13 cellular contexts compared by ENCODE assay signal in genomic region chr16:88677721-88678120, GRCh38. TPM values are rescaled to one million over a fixed set of nuclear protein-coding genes. Genes with fewer than 3 reads are reported as not detected.
DNase-seq lines count a peak whose midpoint lies in the region; ATAC-seq and TF ChIP-seq lines count a peak whose summit lies in the region.
"Had no signal": no experiment of that assay in that cellular context is flagged by ENCODE, and none has a peak within 500 bp of the region (broad histone marks: within the 10 kb centered on the region; RNA-seq: fewer than 3 reads in every experiment).

No MANE protein-coding gene starts in this region.

- H3K23ac ChIP-seq in trophoblast cell (ENCODE audit: low read length), result no peak overlapping the region

- H3K36me3 Mint-ChIP-seq in GM23338 (ENCODE audit: low read depth), result peaks cover 3% of the 10 kb centered on the region; the same call in 2 of the 3 replicates
- H3K36me3 Mint-ChIP-seq: IgD-negative memory B cell had no signal

- ATAC-seq in GM23338, result no peak
- ATAC-seq: HCT116 had no signal

- DNase-seq in A673 (ENCODE audit: low spot score), result no peak
- no peak for DNase-seq in GM23338 (ENCODE audit: low spot score)
- DNase-seq in trophoblast cell, result no peak
- no peak for DNase-seq in RKO (ENCODE audit: low spot score)
- DNase-seq in HT-29 (ENCODE audit: low spot score), result no peak
- DNase-seq: CD4-positive, alpha-beta memory T cell; DMS79; KG1 had no signal

- CTCF ChIA-PET in A673 (lab: Charles Lee), result no interaction called here

- intact Hi-C loops in A673 (cut with micrococcal nuclease; ENCODE audit: unreplicated experiment), result no loop called here

- TF ChIP-seq CTCF in A673 (conservative IDR thresholded peaks at IDR 0.05; ENCODE audit: low read depth, low read length) (no peak), GM23338 (conservative IDR thresholded peaks at IDR 0.05; ENCODE audit: low read depth in 2 of 2) (no peak)

- no peak overlapping the region for H2BK12ac ChIP-seq in trophoblast cell (ENCODE audit: low read length)

- no peak overlapping the region for H3K4me3 Mint-ChIP-seq in GM23338
- H3K4me3 Mint-ChIP-seq: B cell; CD4-positive, alpha-beta memory T cell; IgD-negative memory B cell had no signal

- H3K9me3 ChIP-seq in A673 (ENCODE audit: low read depth, low read length, poor library complexity, severe bottlenecking) (no peaks in the 10 kb centered on the region), trophoblast cell (ENCODE audit: insufficient read depth, low read depth, low read length) (no peaks in the 10 kb centered on the region)

- H3F3A ChIP-seq in GM23338 (replicated peaks; ENCODE audit: low read depth), result no peaks in the 10 kb centered on the region; the same call in 1 of the 2 replicates

- no TSS peak for BruUV-seq in A673 (replicated peaks; lab: Mats Ljungman, UMichigan)

- no peaks in the 10 kb centered on the region for H3K79me1 ChIP-seq in trophoblast cell (ENCODE audit: low read length)

- H2BK5ac ChIP-seq in trophoblast cell (ENCODE audit: low read depth, low read length, poor library complexity), result no peak overlapping the region

- H3K27ac ChIP-seq in A673 (ENCODE audit: low read depth, low read length, poor library complexity, severe bottlenecking), result no peak overlapping the region
- H3K27ac ChIP-seq in GM23338 (ENCODE audit: low read depth), result no peak overlapping the region
- no peak overlapping the region for H3K27ac ChIP-seq in trophoblast cell (ENCODE audit: low read depth, low read length)
- H3K27ac ChIP-seq: C4-2B had no signal

- peaks cover 5% of the 10 kb centered on the region; the same call in 1 of the 2 replicates for H4K20me1 ChIP-seq in GM23338 (replicated peaks; ENCODE audit: insufficient read depth)

- peak overlapping the region; percentile 40; the same call in 1 of the 2 replicates for H3K27ac Mint-ChIP-seq in GM23338
- H3K27ac Mint-ChIP-seq: B cell, IgD-negative memory B cell had no signal

- H2AK5ac ChIP-seq in trophoblast cell (ENCODE audit: low read length), result no peak overlapping the region

- no peak overlapping the region for H2AFZ ChIP-seq in GM23338
- H2AFZ ChIP-seq in trophoblast cell (ENCODE audit: insufficient read depth, low read length, poor library complexity), result no peak overlapping the region

- no peak overlapping the region for H4K91ac ChIP-seq in trophoblast cell (ENCODE audit: low read depth, low read length)

- H3K4me1 ChIP-seq in A673 (ENCODE audit: insufficient read depth, low read length, poor library complexity, severe bottlenecking) (no peaks in the 10 kb centered on the region), GM23338 (ENCODE audit: insufficient read depth) (no peaks in the 10 kb centered on the region), trophoblast cell (ENCODE audit: control insufficient read depth in 1 of 2, insufficient read depth in 2 of 2, low read length in 2 of 2) (peaks cover 0 to 6% of the 10 kb centered on the region in 2 experiments)

- no peak overlapping the region for H4K8ac ChIP-seq in trophoblast cell (ENCODE audit: low read depth, low read length)

- no peak overlapping the region for H2BK120ac ChIP-seq in trophoblast cell (ENCODE audit: insufficient read depth, low read length, poor library complexity)

- H3K4ac ChIP-seq in trophoblast cell (ENCODE audit: low read depth, low read length), result no peak overlapping the region

- no peak overlapping the region for H4K12ac ChIP-seq in trophoblast cell (ENCODE audit: low read depth, low read length)

- H3K4me1 Mint-ChIP-seq in GM23338, result peaks cover 3% of the 10 kb centered on the region; the same call in 2 of the 3 replicates

- no peaks in the 10 kb centered on the region for H3K9me2 ChIP-seq in GM23338 (ENCODE audit: insufficient read depth)

- H3K27me3 ChIP-seq in A673 (replicated peaks; ENCODE audit: insufficient read depth, low read depth, low read length, poor library complexity) (no peaks in the 10 kb centered on the region), GM23338 (ENCODE audit: insufficient read depth) (no peaks in the 10 kb centered on the region), trophoblast cell (ENCODE audit: insufficient read depth, low read length) (no peaks in the 10 kb centered on the region)

- H3K18ac ChIP-seq in trophoblast cell (ENCODE audit: low read length), result no peak overlapping the region

- H3K27me3 Mint-ChIP-seq in GM23338 (ENCODE audit: insufficient read depth, low read depth, poor library complexity), result peaks cover 19% of the 10 kb centered on the region
- H3K27me3 Mint-ChIP-seq: B cell; CD4-positive, alpha-beta memory T cell; IgD-negative memory B cell had no signal

- no peak overlapping the region for H3K4me2 ChIP-seq in GM23338
- H3K4me2 ChIP-seq in trophoblast cell (ENCODE audit: low read length), result no peak overlapping the region

- H3K14ac ChIP-seq in trophoblast cell (ENCODE audit: low read length), result no peak overlapping the region

- no peaks in the 10 kb centered on the region for H3K79me2 ChIP-seq in GM23338 (replicated peaks; ENCODE audit: insufficient read depth)
- H3K79me2 ChIP-seq in trophoblast cell (ENCODE audit: control insufficient read depth, insufficient read depth, low read length, poor library complexity), result no peaks in the 10 kb centered on the region

- H3K36me3 ChIP-seq in A673 (ENCODE audit: insufficient read depth, low read length, poor library complexity, severe bottlenecking) (no peaks in the 10 kb centered on the region), GM23338 (ENCODE audit: insufficient read depth) (no peaks in the 10 kb centered on the region; the same call in 1 of the 2 replicates), trophoblast cell (ENCODE audit: control insufficient read depth in 1 of 2, insufficient read depth in 2 of 2, low read length in 2 of 2) (peaks cover 3 to 9% of the 10 kb centered on the region in 2 experiments)

- H3K9ac ChIP-seq in trophoblast cell (ENCODE audit: low read length), result no peak overlapping the region

- no peaks in the 10 kb centered on the region for H3K9me3 Mint-ChIP-seq in GM23338
- H3K9me3 Mint-ChIP-seq: CD4-positive, alpha-beta memory T cell; IgD-negative memory B cell had no signal

- POLR2A ChIA-PET in A673 (lab: Charles Lee; ENCODE audit: low non-redundant PET), result no interaction called here

- peak overlapping the region; percentile 12 for H3K4me3 ChIP-seq in A673 (ENCODE audit: low read depth, low read length, poor library complexity, severe bottlenecking)
- H3K4me3 ChIP-seq in GM23338, result no peak overlapping the region
- H3K4me3 ChIP-seq in trophoblast cell (ENCODE audit: low read depth, low read length), result peak overlapping the region; percentile 41

- no CpG with 5 or more reads among the region's 13 CpGs for WGBS in trophoblast cell (ENCODE audit: extremely low coverage, insufficient coverage, insufficient read length)

RNA-seq across cellular contexts. Expression of gene SNAI3, which starts 8.6 kb away (rescaled TPM):
- total RNA-seq in A673 (2021), result not detected in 2 replicates
- total RNA-seq in GM23338 (2014; rRNA removed; shearing (Covaris generic)), result 19.2 and 19.4 TPM in 2 replicates
- polyA plus RNA-seq in GM23338 (2016; fragmentation: Nextera tagmentation; extraction: Ambion mirVana), result 10.0 and 10.3 TPM in 2 replicates
- 0.27 and 0.31 TPM in 2 replicates for polyA plus RNA-seq in trophoblast cell (2013)
- total RNA-seq in HT-29 (2014; rRNA removed; shearing (Covaris generic)), result 1.2 and 1.7 TPM in 2 replicates
- total RNA-seq: A172 had no signal

RNA-seq across cellular contexts. Expression of gene MVD, which starts 14.8 kb away (rescaled TPM):
- 127 and 131 TPM in 2 replicates for total RNA-seq in A673 (2021)
- total RNA-seq in GM23338 (2014; rRNA removed; shearing (Covaris generic)), result 144 and 149 TPM in 2 replicates
- polyA plus RNA-seq in GM23338 (2016; fragmentation: Nextera tagmentation; extraction: Ambion mirVana), result 94.2 and 95.3 TPM in 2 replicates
- polyA plus RNA-seq in trophoblast cell (2013), result 102 and 109 TPM in 2 replicates
- 100 and 109 TPM in 2 replicates for total RNA-seq in HT-29 (2014; rRNA removed; shearing (Covaris generic))

RNA-seq across cellular contexts. Expression of gene CYBA, which starts 26.9 kb away (rescaled TPM):
- total RNA-seq in A673 (2021), result 44.7 and 53.6 TPM in 2 replicates
- total RNA-seq in GM23338 (2014; rRNA removed; shearing (Covaris generic)), result 228 and 275 TPM in 2 replicates
- polyA plus RNA-seq in GM23338 (2016; fragmentation: Nextera tagmentation; extraction: Ambion mirVana), result 281 and 285 TPM in 2 replicates
- 218 TPM in 2 replicates for polyA plus RNA-seq in trophoblast cell (2013)
- 1,584 and 1,604 TPM in 2 replicates for total RNA-seq in HT-29 (2014; rRNA removed; shearing (Covaris generic))

RNA-seq across cellular contexts. Expression of gene RNF166, which starts 28.5 kb away (rescaled TPM):
- 32.3 and 36.3 TPM in 2 replicates for total RNA-seq in A673 (2021)
- total RNA-seq in GM23338 (2014; rRNA removed; shearing (Covaris generic)), result 39.6 and 43.4 TPM in 2 replicates
- polyA plus RNA-seq in GM23338 (2016; fragmentation: Nextera tagmentation; extraction: Ambion mirVana), result 24.9 and 27.8 TPM in 2 replicates
- 8.7 and 8.8 TPM in 2 replicates for polyA plus RNA-seq in trophoblast cell (2013)
- 44.6 and 49.8 TPM in 2 replicates for total RNA-seq in HT-29 (2014; rRNA removed; shearing (Covaris generic))

RNA-seq across cellular contexts. Expression of gene CTU2, which starts 28.6 kb away (rescaled TPM):
- 45.0 and 47.5 TPM in 2 replicates for total RNA-seq in A673 (2021)
- total RNA-seq in GM23338 (2014; rRNA removed; shearing (Covaris generic)), result 15.4 and 22.3 TPM in 2 replicates
- polyA plus RNA-seq in GM23338 (2016; fragmentation: Nextera tagmentation; extraction: Ambion mirVana), result 25.7 and 33.6 TPM in 2 replicates
- polyA plus RNA-seq in trophoblast cell (2013), result 25.4 and 28.4 TPM in 2 replicates
- 38.4 and 44.5 TPM in 2 replicates for total RNA-seq in HT-29 (2014; rRNA removed; shearing (Covaris generic))
